ENCODE assay signal across 13 cellular contexts in genomic region chr16:22632621-22633020, GRCh38.
DNase-seq lines count a peak whose midpoint lies in the region; ATAC-seq lines count a peak whose summit lies in the region.
"Had no signal": no experiment of that assay in that cellular context is flagged by ENCODE, and none has a peak within 500 bp of the region (broad histone marks: within the 10 kb centered on the region; RNA-seq: fewer than 3 reads in every experiment).

No MANE protein-coding gene starts in this region.

- H3K9ac ChIP-seq in ES-I3 (ENCODE audit: low read depth, low read length) (peak overlapping the region; percentile 1; the same call in 1 of the 2 replicates), HUES48 (ENCODE audit: low read depth, low read length) (no peak overlapping the region)
- H3K9ac ChIP-seq: BLaER1 treated with 17β-estradiol and CSF1 and Interleukin-3, amounts not matched to agents 10 nM and 100 nM had no signal

- DNase-seq in foreskin melanocyte = peak; percentile 41
- no peak for DNase-seq in activated CD4-positive, alpha-beta T cell treated with anti-CD3 and anti-CD28 coated beads for 48 hours
- no peak for DNase-seq in DMS53 (lab: John Stamatoyannopoulos, UW)
- DNase-seq: Caco-2; CD8-positive, alpha-beta T cell; DMS79; GF-D8; HCEC 1CT; KG1 had no signal

- no peaks in the 10 kb centered on the region for H3K36me3 ChIP-seq in ES-I3 (ENCODE audit: insufficient read depth, low read length)
- no peaks in the 10 kb centered on the region for H3K36me3 ChIP-seq in HUES48 (ENCODE audit: control insufficient read depth, insufficient read depth, low read length)
- H3K36me3 ChIP-seq: BLaER1 treated with 17β-estradiol and CSF1 and Interleukin-3, amounts not matched to agents 10 nM and 100 nM had no signal

- H3K4me1 ChIP-seq in ES-I3 (ENCODE audit: insufficient read depth, low read length) (peaks cover 49% of the 10 kb centered on the region), HUES48 (ENCODE audit: control insufficient read depth, insufficient read depth, low read length) (peaks cover 54% of the 10 kb centered on the region)
- H3K4me1 ChIP-seq: Caco-2 had no signal

- no peak for ATAC-seq in HG02588 (IDR thresholded peaks at IDR 0.05; ENCODE audit: unreplicated experiment)
- ATAC-seq: CD8-positive, alpha-beta T cell had no signal

- H3K27ac ChIP-seq in HUES48 (ENCODE audit: low read depth, low read length) = peak overlapping the region; percentile 97
- H3K27ac ChIP-seq: BLaER1 treated with 17β-estradiol and CSF1 and Interleukin-3, amounts not matched to agents 10 nM and 100 nM had no signal

- H3K9me3 ChIP-seq in ES-I3 (ENCODE audit: control insufficient read depth, insufficient read depth, low read length) (no peaks in the 10 kb centered on the region), HUES48 (ENCODE audit: control insufficient read depth, insufficient read depth, low read length) (no peaks in the 10 kb centered on the region)
- H3K9me3 ChIP-seq: Caco-2 had no signal

- H3K4me3 ChIP-seq in HUES48 (ENCODE audit: low read depth, low read length) = no peak overlapping the region
- H3K4me3 ChIP-seq: BLaER1 treated with 17β-estradiol and CSF1 and Interleukin-3, amounts not matched to agents 10 nM and 100 nM had no signal

- no peaks in the 10 kb centered on the region for H3K27me3 ChIP-seq in HUES48 (ENCODE audit: control insufficient read depth, insufficient read depth, low read length)
- H3K27me3 ChIP-seq: BLaER1 treated with 17β-estradiol and CSF1 and Interleukin-3, amounts not matched to agents 10 nM and 100 nM had no signal
